In genomic region chr9:88680041-88680440, GRCh38 we compare ENCODE assay signal across 15 cellular contexts.
A peak's percentile ranks its signal among the peaks of the same experiment; 100 is the strongest.
DNase-seq lines count a peak whose midpoint lies in the region; TF ChIP-seq lines count a peak whose summit lies in the region.
"Had no signal": no experiment of that assay in that cellular context is flagged by ENCODE, and none has a peak within 500 bp of the region (broad histone marks: within the 10 kb centered on the region; RNA-seq: fewer than 3 reads in every experiment).

No MANE protein-coding gene starts in this region.

- H3K9ac ChIP-seq in mesenchymal stem cell (ENCODE audit: low read length), result peak overlapping the region; percentile 82
- H3K9ac ChIP-seq: BLaER1 had no signal

- TF ChIP-seq CTCF in NB4 (IDR thresholded peaks at IDR 0.05; ENCODE audit: low read depth, low read length) (no peak), esophagus muscularis mucosa (IDR thresholded peaks at IDR 0.05) (no peak)

- no peaks in the 10 kb centered on the region for H3K36me3 ChIP-seq in esophagus muscularis mucosa
- no peaks in the 10 kb centered on the region for H3K36me3 ChIP-seq in mesenchymal stem cell (ENCODE audit: control insufficient read depth in 1 of 2, insufficient read depth in 2 of 2, low read depth in 1 of 2, low read length in 2 of 2)
- H3K36me3 ChIP-seq: BLaER1, HAP-1 had no signal

- H3K4me1 ChIP-seq in esophagus muscularis mucosa, result peaks cover 0 to 3% (median 0%) of the 10 kb centered on the region in 4 donors
- peaks cover 2% of the 10 kb centered on the region for H3K4me1 ChIP-seq in mesenchymal stem cell (ENCODE audit: control insufficient read depth, insufficient read depth, low read depth, low read length)
- H3K4me1 ChIP-seq: BLaER1, HAP-1 had no signal

- H3K27ac ChIP-seq in esophagus muscularis mucosa (replicated peaks in 1 of 4) (no peak overlapping the region), mesenchymal stem cell (ENCODE audit: low read length, poor library complexity, severe bottlenecking) (no peak overlapping the region), temporal lobe (ENCODE audit: low read depth, low read length) (peak overlapping the region; percentile 19)
- H3K27ac ChIP-seq: BLaER1 had no signal

- H3K23ac ChIP-seq in mesenchymal stem cell (ENCODE audit: low read length in 2 of 2), result no peak overlapping the region

- H3K79me1 ChIP-seq in mesenchymal stem cell (replicated peaks; ENCODE audit: low read length, poor library complexity, severe bottlenecking), result no peaks in the 10 kb centered on the region

- H2BK15ac ChIP-seq in mesenchymal stem cell (ENCODE audit: low read depth, poor library complexity, severe bottlenecking), result peak overlapping the region; percentile 98

- peak overlapping the region in 1 of 2 experiments; percentile 88 for H3K14ac ChIP-seq in mesenchymal stem cell (ENCODE audit: low read length in 2 of 2)

- H4K8ac ChIP-seq in mesenchymal stem cell (ENCODE audit: low read length), result peak overlapping the region; percentile 66

- no peak overlapping the region for H3K4me2 ChIP-seq in mesenchymal stem cell (ENCODE audit: low read length, poor library complexity, severe bottlenecking)
- H3K4me2 ChIP-seq: BLaER1 had no signal

- no peaks in the 10 kb centered on the region for H3K9me3 ChIP-seq in esophagus muscularis mucosa
- no peaks in the 10 kb centered on the region for H3K9me3 ChIP-seq in mesenchymal stem cell (ENCODE audit: control insufficient read depth, low read length)
- H3K9me3 ChIP-seq: BLaER1, HAP-1 had no signal

- peak overlapping the region; percentile 10 to 19 for H3K4ac ChIP-seq in mesenchymal stem cell (ENCODE audit: low read depth in 1 of 2, low read length in 2 of 2)

- peak overlapping the region; percentile 26 to 31 for H3K18ac ChIP-seq in mesenchymal stem cell (ENCODE audit: low read depth in 1 of 2, low read length in 2 of 2)

- H2AK5ac ChIP-seq in mesenchymal stem cell (ENCODE audit: low read length, severe bottlenecking), result no peak overlapping the region

- peak overlapping the region; percentile 64 for H4K91ac ChIP-seq in mesenchymal stem cell (ENCODE audit: low read length)

- TF ChIP-seq POLR2A in NB4 (IDR thresholded peaks at IDR 0.05; ENCODE audit: extremely low read depth, insufficient read length) (no peak), esophagus muscularis mucosa (IDR thresholded peaks at IDR 0.05; ENCODE audit: low read depth) (no peak)

- no peak overlapping the region for H3K4me3 ChIP-seq in NB4 (ENCODE audit: low read depth, low read length)
- no peak overlapping the region for H3K4me3 ChIP-seq in esophagus muscularis mucosa
- H3K4me3 ChIP-seq in mesenchymal stem cell (ENCODE audit: insufficient read depth in 1 of 2, low read depth in 1 of 2, low read length in 2 of 2), result peak overlapping the region in 1 of 2 experiments; percentile 64
- H3K4me3 ChIP-seq: BLaER1, HAP-1 had no signal

- TF ChIP-seq EP300 in esophagus muscularis mucosa (IDR thresholded peaks at IDR 0.05), result no peak

- 80% methylated on average over 5 of the region's 5 CpGs for WGBS in esophagus muscularis mucosa
- WGBS in mesenchymal stem cell, result 92% methylated on average over 5 of the region's 5 CpGs

- DNase-seq in NB4 (ENCODE audit: low read depth) (peak; percentile 19), esophagus muscularis mucosa (ENCODE audit: extremely low spot score) (peak; percentile 70), mesenchymal stem cell (no peak), mucosa of gallbladder (ENCODE audit: low spot score) (no peak)
- DNase-seq in stimulated activated CD4-positive, alpha-beta T cell treated with anti-CD3 and anti-CD28 coated beads, Interleukin-15, amount 100 ng/mL, for 24 hours, result no peak
- no peak for DNase-seq in activated CD4-positive, alpha-beta T cell treated with anti-CD3 and anti-CD28 coated beads, Interleukin-2, amount 50 U/mL, for 4 hours
- DNase-seq: COR-L47, DMS153, NCI-H1417, NCI-H2029, NCI-H2171 treated with DMSO at 0.1 percent for 48 hours, NCI-H82 had no signal

- no peak overlapping the region for H2BK5ac ChIP-seq in mesenchymal stem cell (ENCODE audit: low read depth, low read length, poor library complexity, severe bottlenecking)

- H2BK12ac ChIP-seq in mesenchymal stem cell (ENCODE audit: low read length in 2 of 2), result peak overlapping the region; percentile 91 to 94

- intact Hi-C loops in esophagus muscularis mucosa (cut with DNase I), result no loop called here

- peak overlapping the region; percentile 31 for H2AFZ ChIP-seq in mesenchymal stem cell (ENCODE audit: low read depth, low read length)

- H3K27me3 ChIP-seq in esophagus muscularis mucosa, result no peaks in the 10 kb centered on the region
- no peaks in the 10 kb centered on the region for H3K27me3 ChIP-seq in mesenchymal stem cell (ENCODE audit: control insufficient read depth in 1 of 2, insufficient read depth in 1 of 2, low read length in 2 of 2)
- H3K27me3 ChIP-seq: BLaER1 had no signal

- H2BK120ac ChIP-seq in mesenchymal stem cell (ENCODE audit: low read depth, low read length), result peak overlapping the region; percentile 22

Comparison
In these comparisons a context has a peak if more than half of its experiments do, and no peak if none do; other contexts are left out.
1. DNase-seq: peak in NB4 (single experiment) and esophagus muscularis mucosa (single experiment); none in mesenchymal stem cell (single experiment), mucosa of gallbladder (single experiment), stimulated activated CD4-positive, alpha-beta T cell treated with anti-CD3 and anti-CD28 coated beads, Interleukin-15, amount 100 ng/mL, for 24 hours (single experiment) and activated CD4-positive, alpha-beta T cell treated with anti-CD3 and anti-CD28 coated beads, Interleukin-2, amount 50 U/mL, for 4 hours (0 of 2).